ENCODE assay signal across 20 cellular contexts in genomic region chr7:132077986-132078385, GRCh38.
DNase-seq lines count a peak whose midpoint lies in the region; TF ChIP-seq lines count a peak whose summit lies in the region.
"Had no signal": no experiment of that assay in that cellular context is flagged by ENCODE, and none has a peak within 500 bp of the region (broad histone marks: within the 10 kb centered on the region; RNA-seq: fewer than 3 reads in every experiment).

No MANE protein-coding gene starts in this region.

- H3K4me3 ChIP-seq in fibroblast of pulmonary artery (replicated peaks; ENCODE audit: low read depth, low read length) = no peak overlapping the region
- H3K4me3 ChIP-seq: HAP-1, heart left ventricle, left ventricle myocardium inferior, MG63 had no signal

- no peak overlapping the region for H3K4me3 Mint-ChIP-seq in nephron
- H3K4me3 Mint-ChIP-seq: CD8-positive, alpha-beta T cell; neural crest cell had no signal

- no peaks in the 10 kb centered on the region for H3K36me3 Mint-ChIP-seq in nephron (ENCODE audit: low read depth)
- H3K36me3 Mint-ChIP-seq: CD8-positive, alpha-beta T cell had no signal

- H3K27me3 Mint-ChIP-seq in nephron (ENCODE audit: low read depth) = peaks cover 27% of the 10 kb centered on the region

- peaks cover 64% of the 10 kb centered on the region for H3K4me1 Mint-ChIP-seq in nephron

- DNase-seq in DMS 273 treated with DMSO at 0.1 percent for 48 hours (lab: John Stamatoyannopoulos, UW) (peak; percentile 15), NCI-H524 treated with DMSO at 0.1 percent for 48 hours (lab: John Stamatoyannopoulos, UW) (peak; percentile 55), fibroblast of pulmonary artery (ENCODE audit: low read depth) (peak; percentile 69), DMS53 (lab: John Stamatoyannopoulos, UW) (no peak), head of caudate nucleus (no peak)
- DNase-seq in activated CD4-positive, alpha-beta T cell treated with anti-CD3 and anti-CD28 coated beads for 48 hours = no peak
- DNase-seq: activated CD4-positive, alpha-beta T cell treated with anti-CD3 and anti-CD28 coated beads for 1 hour; activated T-cell treated with anti-CD3 and anti-CD28 coated beads, Interleukin-2, amount 50 U/mL, for 1 hour; caudate nucleus; CD8-positive, alpha-beta T cell; DMS79 treated with DMSO at 0.1 percent for 48 hours; heart left ventricle; left ventricle myocardium inferior; MG63; NCI-H146; NCI-H748 treated with DMSO at 0.1 percent for 48 hours; OCI-M1 had no signal

- H3K9me3 Mint-ChIP-seq in nephron = no peaks in the 10 kb centered on the region
- H3K9me3 Mint-ChIP-seq: CD8-positive, alpha-beta T cell; neural crest cell had no signal

- intact Hi-C loops in head of caudate nucleus (cut with DNase I) = no loop called here

- peak overlapping the region in 2 of 3 experiments; percentile 54 to 60 for H3K27ac Mint-ChIP-seq in nephron
- H3K27ac Mint-ChIP-seq: CD8-positive, alpha-beta T cell had no signal

- TF ChIP-seq CTCF in fibroblast of pulmonary artery (IDR thresholded peaks at IDR 0.05; ENCODE audit: low read length, missing control alignments) (no peak), nephron (IDR thresholded peaks at IDR 0.05; ENCODE audit: unreplicated experiment in 3 of 3) (no peak)

Comparison
In these comparisons a context has a peak if more than half of its experiments do, and no peak if none do; other contexts are left out.
1. DNase-seq: peak in DMS 273 treated with DMSO at 0.1 percent for 48 hours (single experiment), NCI-H524 treated with DMSO at 0.1 percent for 48 hours (single experiment) and fibroblast of pulmonary artery (single experiment); none in DMS53 (single experiment), activated CD4-positive, alpha-beta T cell treated with anti-CD3 and anti-CD28 coated beads for 48 hours (single experiment) and head of caudate nucleus (0 of 42).